Comparison of ENCODE assay signal across 9 cellular contexts in genomic region chr17:1362065-1362848, GRCh38. TPM values are rescaled to one million over a fixed set of nuclear protein-coding genes. Genes with fewer than 3 reads are reported as not detected.
DNase-seq lines count a peak whose midpoint lies in the region; ATAC-seq and TF ChIP-seq lines count a peak whose summit lies in the region.
"Had no signal": no experiment of that assay in that cellular context is flagged by ENCODE, and none has a peak within 500 bp of the region (broad histone marks: within the 10 kb centered on the region; RNA-seq: fewer than 3 reads in every experiment).

No MANE protein-coding gene starts in this region.

- H3K36me3 ChIP-seq in CD8-positive, alpha-beta T cell (ENCODE audit: insufficient read depth, low read length) = peaks cover 18% of the 10 kb centered on the region
- H3K36me3 ChIP-seq in neutrophil = peaks cover 31% of the 10 kb centered on the region

- in situ Hi-C loops in GM13976 (cut with MboI; ENCODE audit: low sequenced_read_pairs, unreplicated experiment) = no loop called here

- H3K36me3 Mint-ChIP-seq in CD8-positive, alpha-beta T cell = peaks cover 50% of the 10 kb centered on the region
- peaks cover 58% of the 10 kb centered on the region for H3K36me3 Mint-ChIP-seq in brain

- DNase-seq in CD8-positive, alpha-beta T cell = peak in 4 of 7 experiments; percentile 21 to 40 (median 27)
- DNase-seq in MV-4-11 (lab: John Stamatoyannopoulos, UW) (peak; percentile 35), SIG-M5 (lab: John Stamatoyannopoulos, UW) (no peak), GM13976 (ENCODE audit: low spot score) (no peak), NCI-H187 treated with DMSO at 0.1 percent for 48 hours (lab: John Stamatoyannopoulos, UW) (no peak)
- DNase-seq: NCI-H1105 treated with DMSO at 0.1 percent for 48 hours had no signal

- TF ChIP-seq CTCF in CD8-positive, alpha-beta T cell (IDR thresholded peaks at IDR 0.05) = no peak
- TF ChIP-seq CTCF in brain (conservative IDR thresholded peaks at IDR 0.05) (no peak), neutrophil (IDR thresholded peaks at IDR 0.05) (no peak), GM13976 (IDR thresholded peaks at IDR 0.05; ENCODE audit: borderline replicate concordance, control extremely low read depth, extremely low read depth, insufficient read depth, missing control alignments) (no peak)

- H3K4me1 ChIP-seq in CD8-positive, alpha-beta T cell (ENCODE audit: insufficient read depth, low read length) = peaks cover 33% of the 10 kb centered on the region
- H3K4me1 ChIP-seq in neutrophil (ENCODE audit: control insufficient read depth in 1 of 2, insufficient read depth in 1 of 2, low read depth in 1 of 2, low read length in 1 of 2) = peaks cover 40 to 44% of the 10 kb centered on the region in 2 experiments

- CTCF ChIA-PET in CD8-positive, alpha-beta T cell (lab: Charles Lee) = interaction anchor here (1.0 to 3.1 kb wide), 11 partner anchors 10 to 287 kb away, joined by 3 to 22 read pairs (median 4); partner anchors contain the start of gene INPP5K

- no peak overlapping the region for H3K4me3 ChIP-seq in CD8-positive, alpha-beta T cell (ENCODE audit: low read depth, low read length)
- no peak overlapping the region for H3K4me3 ChIP-seq in neutrophil (ENCODE audit: low read depth in 1 of 2, low read length in 1 of 2)

- H3K4me3 Mint-ChIP-seq in CD8-positive, alpha-beta T cell = peak overlapping the region; percentile 50
- peak overlapping the region in 4 of 5 experiments; percentile 10 to 61 (median 58) for H3K4me3 Mint-ChIP-seq in brain

- H3K27ac Mint-ChIP-seq in CD8-positive, alpha-beta T cell = peak overlapping the region; percentile 73
- H3K27ac Mint-ChIP-seq in brain = peak overlapping the region; percentile 15 to 86 (median 39)

- H3K27me3 Mint-ChIP-seq in CD8-positive, alpha-beta T cell (ENCODE audit: low read depth) = no peaks in the 10 kb centered on the region
- H3K27me3 Mint-ChIP-seq in brain = peaks cover 4% of the 10 kb centered on the region

- POLR2A ChIA-PET in CD8-positive, alpha-beta T cell (lab: Charles Lee) = interaction anchor here (0.8 to 2.7 kb wide), 5 partner anchors 15 to 171 kb away, joined by 3 to 7 read pairs (median 4); partner anchors contain the start of genes INPP5K and YWHAE

- intact Hi-C loops in CD8-positive, alpha-beta T cell (cut with DNase I, micrococcal nuclease) = no loop called here

- peaks cover 57% of the 10 kb centered on the region for H3K4me1 Mint-ChIP-seq in CD8-positive, alpha-beta T cell (ENCODE audit: low read depth)
- peaks cover 62% of the 10 kb centered on the region for H3K4me1 Mint-ChIP-seq in brain

- no peaks in the 10 kb centered on the region for H3K27me3 ChIP-seq in CD8-positive, alpha-beta T cell (ENCODE audit: insufficient read depth, low read length)
- H3K27me3 ChIP-seq in neutrophil = no peaks in the 10 kb centered on the region

- peak; percentile 74 for ATAC-seq in CD8-positive, alpha-beta T cell
- ATAC-seq in HG02759 (IDR thresholded peaks at IDR 0.05; ENCODE audit: unreplicated experiment) = no peak

- no peaks in the 10 kb centered on the region for H3K9me3 ChIP-seq in CD8-positive, alpha-beta T cell (ENCODE audit: low read length)
- no peaks in the 10 kb centered on the region for H3K9me3 ChIP-seq in neutrophil

- peak overlapping the region; percentile 17 for H3K27ac ChIP-seq in CD8-positive, alpha-beta T cell (ENCODE audit: low read depth, low read length)
- peak overlapping the region; percentile 76 for H3K27ac ChIP-seq in neutrophil

- no peaks in the 10 kb centered on the region for H3K9me3 Mint-ChIP-seq in CD8-positive, alpha-beta T cell
- H3K9me3 Mint-ChIP-seq in brain = no peaks in the 10 kb centered on the region

RNA-seq across cellular contexts. Expression of gene YWHAE, which starts 37.8 kb away (rescaled TPM):
- total RNA-seq in CD8-positive, alpha-beta T cell = 100 to 1,000 TPM; 125 to 134 TPM
- 1,200 TPM for polyA plus RNA-seq in brain (ENCODE audit: insufficient read depth, low read depth, low replicate concordance)

Comparison
In these comparisons a context has a peak if more than half of its experiments do, and no peak if none do; other contexts are left out.
1. DNase-seq: peak in CD8-positive, alpha-beta T cell (4 of 7) and MV-4-11 (single experiment); none in SIG-M5 (single experiment), GM13976 (single experiment) and NCI-H187 treated with DMSO at 0.1 percent for 48 hours (single experiment).